8 cellular contexts compared by ENCODE assay signal in genomic region chr3:126245811-126246727, GRCh38.
A peak's percentile ranks its signal among the peaks of the same experiment; 100 is the strongest.
DNase-seq lines count a peak whose midpoint lies in the region; ATAC-seq and TF ChIP-seq lines count a peak whose summit lies in the region.

No MANE protein-coding gene starts in this region.

- H3K9me3 Mint-ChIP-seq in Caco-2 (ENCODE audit: unreplicated experiment), result peaks cover 18% of the 10 kb centered on the region

- no TSS peak for BruUV-seq in Caco-2 (replicated peaks; lab: Mats Ljungman, UMichigan)

- H3K27ac Mint-ChIP-seq in Caco-2 (ENCODE audit: unreplicated experiment), result no peak overlapping the region

- no peaks in the 10 kb centered on the region for H3K4me1 Mint-ChIP-seq in Caco-2 (ENCODE audit: low read depth, unreplicated experiment)

- H3K9ac ChIP-seq in parathyroid adenoma, result no peak overlapping the region

- H3K4me3 Mint-ChIP-seq in Caco-2 (ENCODE audit: unreplicated experiment), result no peak overlapping the region

- no peaks in the 10 kb centered on the region for H3K79me2 ChIP-seq in parathyroid adenoma

- peak in 1 of 2 experiments; percentile 42 for DNase-seq in Caco-2
- peak; percentile 50 for DNase-seq in SKM-1 (lab: John Stamatoyannopoulos, UW; ENCODE audit: unreplicated experiment)
- DNase-seq in fibroblast of pulmonary artery (ENCODE audit: low read depth), result peak; percentile 77
- no peak for DNase-seq in DMS79 (lab: John Stamatoyannopoulos, UW)
- no peak for DNase-seq in NCI-H1048 (lab: John Stamatoyannopoulos, UW)

- CTCF ChIA-PET in Caco-2 (lab: Charles Lee), result interaction anchor here (0.6 to 1.1 kb wide), 2 partner anchors 126 to 143 kb away, joined by 3 to 4 read pairs; no protein-coding TSS in a partner anchor

- POLR2A ChIA-PET in Caco-2 (lab: Charles Lee), result interaction anchor here (0.6 kb wide), 1 partner anchor 230 kb away, joined by 3 read pairs; the partner anchor contains the start of gene ZXDC

- intact Hi-C loops in Caco-2 (cut with micrococcal nuclease; ENCODE audit: unreplicated experiment), result loop anchor here (1.0 kb wide), 1 partner anchor 143 kb away; no protein-coding TSS in a partner anchor

- no peak overlapping the region for H2AFZ ChIP-seq in parathyroid adenoma

- ATAC-seq in GM21723 (IDR thresholded peaks at IDR 0.05; ENCODE audit: unreplicated experiment), result no peak

- H3K4me3 ChIP-seq in Caco-2 (ENCODE audit: low read depth, low read length), result no peak overlapping the region
- H3K4me3 ChIP-seq in fibroblast of pulmonary artery (replicated peaks; ENCODE audit: low read depth, low read length), result no peak overlapping the region
- H3K4me3 ChIP-seq in parathyroid adenoma (ENCODE audit: low read depth, low read length), result no peak overlapping the region

- H3K36me3 Mint-ChIP-seq in Caco-2 (ENCODE audit: insufficient read depth, unreplicated experiment), result no peaks in the 10 kb centered on the region

- peaks cover 17% of the 10 kb centered on the region for H3K27me3 Mint-ChIP-seq in Caco-2 (ENCODE audit: insufficient read depth, unreplicated experiment)

- TF ChIP-seq CTCF in Caco-2 (IDR thresholded peaks at IDR 0.05; ENCODE audit: insufficient read depth in 1 of 2, low read depth in 1 of 2, low read length in 1 of 2, severe bottlenecking in 1 of 2, unreplicated experiment in 1 of 2), result peak; percentile 29 to 33
- peak; percentile 54 for TF ChIP-seq CTCF in fibroblast of pulmonary artery (IDR thresholded peaks at IDR 0.05; ENCODE audit: low read length, missing control alignments)
- peak; percentile 45 for TF ChIP-seq CTCF in parathyroid adenoma (IDR thresholded peaks at IDR 0.05)

- H3K27ac ChIP-seq in parathyroid adenoma, result no peak overlapping the region

- H3K36me3 ChIP-seq in Caco-2 (ENCODE audit: control insufficient read depth, insufficient read depth, low read length), result no peaks in the 10 kb centered on the region
- H3K36me3 ChIP-seq in parathyroid adenoma (ENCODE audit: control insufficient read depth, insufficient read depth, low read length), result no peaks in the 10 kb centered on the region

- H3K9me3 ChIP-seq in Caco-2, result 0 out of 2 replicates have a peak, but pooled peaks cover 8% of the 10 kb centered on the region
- H3K9me3 ChIP-seq in parathyroid adenoma (ENCODE audit: control insufficient read depth, low read length), result no peaks in the 10 kb centered on the region

- H3K4me1 ChIP-seq in Caco-2 (no peaks in the 10 kb centered on the region), parathyroid adenoma (no peaks in the 10 kb centered on the region)

- H3K27me3 ChIP-seq in Caco-2 (replicated peaks; ENCODE audit: control insufficient read depth, insufficient read depth, low read length) (no peaks in the 10 kb centered on the region), parathyroid adenoma (ENCODE audit: control insufficient read depth, insufficient read depth, low read length) (no peaks in the 10 kb centered on the region)

- TF ChIP-seq EP300 in Ishikawa (IDR thresholded peaks at IDR 0.05; ENCODE audit: borderline replicate concordance), result no peak

- TF ChIP-seq RAD21 in Ishikawa (IDR thresholded peaks at IDR 0.05; ENCODE audit: low read depth), result peak; percentile 58

- no peak overlapping the region for H3K4me2 ChIP-seq in parathyroid adenoma (ENCODE audit: low read length)

TF ChIP-seq in Ishikawa, 13 proteins besides CTCF, POLR2A, EP300 and RAD21:
- no peak for TF ChIP-seq CREB1 (IDR thresholded peaks at IDR 0.05; ENCODE audit: low read depth)

Comparison
In these comparisons a context has a peak if more than half of its experiments do, and no peak if none do; other contexts are left out.
1. DNase-seq: peak in SKM-1 (single experiment) and fibroblast of pulmonary artery (single experiment); none in DMS79 (single experiment) and NCI-H1048 (single experiment).
2. Peak in every context shown above with its lines, with median percentiles within 50 percentile points of each other: CTCF ChIP-seq.